1 cellular context compared by ENCODE assay signal in genomic region chr19:4123615-4124568, GRCh38.
TF ChIP-seq lines count a peak whose summit lies in the region.

TSS of gene MAP2K2 (minus strand) at chr19:4124122. CDS start at chr19:4123875, 247 bp downstream.

TF ChIP-seq in HepG2, 621 proteins besides CTCF, POLR2A, EP300 and RAD21 (continued from another document):
- TF ChIP-seq ZNF614 (CRISPR knock-in tag; IDR thresholded peaks at IDR 0.05; ENCODE audit: borderline replicate concordance) (peak; percentile 78; the same call in 1 of the 2 replicates), JUND (CRISPR knock-in tag; IDR thresholded peaks at IDR 0.05) (no peak), ZNF564 (CRISPR knock-in tag; IDR thresholded peaks at IDR 0.05) (peak; percentile 57; the same call in 1 of the 2 replicates), YEATS2 (CRISPR knock-in tag; IDR thresholded peaks at IDR 0.05; ENCODE audit: borderline replicate concordance) (peak; percentile 93), ZNF570 (CRISPR knock-in tag; IDR thresholded peaks at IDR 0.05; ENCODE audit: borderline replicate concordance) (0 out of 2 replicates have a peak, but pooled peaks have one; percentile 47), LRRFIP1 (CRISPR knock-in tag; conservative IDR thresholded peaks at IDR 0.05) (no peak), MEF2D (CRISPR knock-in tag; IDR thresholded peaks at IDR 0.05) (peak; percentile 68; the same call in 1 of the 2 replicates), PAF1 (CRISPR knock-in tag; IDR thresholded peaks at IDR 0.05) (no peak), ZNF530 (CRISPR knock-in tag; IDR thresholded peaks at IDR 0.05; ENCODE audit: low read depth) (no peak), PTBP1 (IDR thresholded peaks at IDR 0.05; ENCODE audit: low read depth, low read length, poor library complexity, severe bottlenecking) (no peak), FOXK1 (CRISPR knock-in tag; IDR thresholded peaks at IDR 0.05; ENCODE audit: borderline replicate concordance, low read depth) (peak; percentile 44; the same call in 1 of the 2 replicates), ARHGAP35 (CRISPR knock-in tag; IDR thresholded peaks at IDR 0.05; ENCODE audit: borderline replicate concordance) (peak; percentile 80; the same call in 1 of the 2 replicates), KLF9 (CRISPR knock-in tag; IDR thresholded peaks at IDR 0.05; ENCODE audit: low read depth) (peak; percentile 38; the same call in 1 of the 2 replicates), SP5 (CRISPR knock-in tag; IDR thresholded peaks at IDR 0.05; ENCODE audit: borderline replicate concordance, low read depth) (peak; percentile 90), ZNF556 (CRISPR knock-in tag; IDR thresholded peaks at IDR 0.05; ENCODE audit: borderline replicate concordance) (no peak), HES4 (CRISPR knock-in tag; IDR thresholded peaks at IDR 0.05; ENCODE audit: borderline replicate concordance) (no peak), IRX3 (CRISPR knock-in tag; IDR thresholded peaks at IDR 0.05; ENCODE audit: borderline replicate concordance, low read depth) (no peak), ZNF264 (CRISPR knock-in tag; IDR thresholded peaks at IDR 0.05) (peak; percentile 50; the same call in 1 of the 2 replicates), MZF1 (CRISPR knock-in tag; IDR thresholded peaks at IDR 0.05; ENCODE audit: borderline replicate concordance) (peak; percentile 89), ZNF296 (CRISPR knock-in tag; conservative IDR thresholded peaks at IDR 0.05) (no peak), MTF2 (CRISPR knock-in tag; IDR thresholded peaks at IDR 0.05; ENCODE audit: borderline replicate concordance) (no peak), ETV5 (CRISPR knock-in tag; IDR thresholded peaks at IDR 0.05; ENCODE audit: borderline replicate concordance) (peak; percentile 54; the same call in 1 of the 2 replicates), NFIB (CRISPR knock-in tag; IDR thresholded peaks at IDR 0.05; ENCODE audit: borderline replicate concordance) (no peak), SMARCE1 (IDR thresholded peaks at IDR 0.05; ENCODE audit: borderline replicate concordance) (no peak), TERF1 (CRISPR knock-in tag; IDR thresholded peaks at IDR 0.05) (no peak; the same call in 1 of the 2 replicates), ZFP1 (CRISPR knock-in tag; IDR thresholded peaks at IDR 0.05) (peak; percentile 61; the same call in 1 of the 2 replicates), ZNF280D (CRISPR knock-in tag; IDR thresholded peaks at IDR 0.05) (peak; percentile 63; the same call in 1 of the 2 replicates), ZNF737 (CRISPR knock-in tag; IDR thresholded peaks at IDR 0.05; ENCODE audit: borderline replicate concordance) (no peak), KAT8 (CRISPR knock-in tag; IDR thresholded peaks at IDR 0.05) (peak; percentile 88), MNT (IDR thresholded peaks at IDR 0.05) (peak; percentile 19; the same call in 1 of the 2 replicates), ATAD3A (CRISPR knock-in tag; IDR thresholded peaks at IDR 0.05) (no peak), RCOR2 (CRISPR knock-in tag; IDR thresholded peaks at IDR 0.05) (no peak), ZNF879 (CRISPR knock-in tag; IDR thresholded peaks at IDR 0.05) (no peak; the same call in 1 of the 2 replicates), DMTF1 (CRISPR knock-in tag; IDR thresholded peaks at IDR 0.05) (no peak), RFX5 (IDR thresholded peaks at IDR 0.05; ENCODE audit: low read depth, low read length) (no peak), PPARG (CRISPR knock-in tag; conservative IDR thresholded peaks at IDR 0.05) (0 out of 2 replicates have a peak, but pooled peaks have one; percentile 12), RBM39 (IDR thresholded peaks at IDR 0.05; ENCODE audit: low read depth, low read length, poor library complexity, severe bottlenecking) (no peak), ZNF816 (CRISPR knock-in tag; IDR thresholded peaks at IDR 0.05; ENCODE audit: borderline replicate concordance) (peak; percentile 78; the same call in 1 of the 2 replicates), PLRG1 (conservative IDR thresholded peaks at IDR 0.05) (no peak)
TF ChIP-seq in HepG2: peak in this region for 300.
